Comparison of ENCODE assay signal across 27 cellular contexts in the genomic region with DNA sequence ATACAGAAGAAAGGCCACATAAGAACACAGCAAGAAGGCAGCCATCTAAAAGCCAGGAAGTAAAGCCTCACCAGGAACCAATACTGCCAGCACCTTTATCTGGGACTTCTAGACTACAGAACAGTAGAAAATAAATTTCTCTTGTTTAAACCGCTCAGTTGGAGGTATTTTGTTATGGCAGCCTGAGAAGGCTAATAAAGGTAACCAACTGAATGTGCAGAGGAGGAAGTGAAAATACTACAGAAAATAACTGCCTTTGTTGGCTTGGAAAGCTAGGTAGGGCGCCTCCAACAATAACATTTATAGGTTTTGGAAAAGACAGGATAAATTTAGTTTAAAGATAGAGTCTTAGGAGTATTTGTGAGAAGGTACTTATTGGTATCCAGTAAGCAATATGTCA. TPM values are rescaled to one million over a fixed set of nuclear protein-coding genes. Genes with fewer than 3 reads are reported as not detected.
"Had no signal": no experiment of that assay in that cellular context is flagged by ENCODE, and none has a peak within 500 bp of the region (broad histone marks: within the 10 kb centered on the region; RNA-seq: fewer than 3 reads in every experiment).

No MANE protein-coding gene starts in this region.

- H3K4me3 ChIP-seq: esophagus muscularis mucosa, gastrocnemius medialis, heart right ventricle, prostate gland, right lobe of liver, testis, tibial nerve had no signal

- H3K4me1 ChIP-seq: esophagus muscularis mucosa, gastrocnemius medialis, heart right ventricle, parathyroid adenoma, prostate gland, right lobe of liver, testis, tibial nerve had no signal

- H3K27ac Mint-ChIP-seq: dendritic cell treated with granulocyte-macrophage colony-stimulating factor and Interleukin-4, amounts not matched to agents 40 ng/mL and 50 ng/mL, for 4 days; effector memory CD8-positive, alpha-beta T cell; naive thymus-derived CD4-positive, alpha-beta T cell; stimulated activated memory B cell treated with anti-CD40 and anti-IgM and Interleukin-4, amounts not matched to agents 10 μg/mL and 1 μg/mL and 100 μg/mL, for 72 hours; stimulated activated naive CD8-positive, alpha-beta T cell treated with anti-CD3 and anti-CD28 coated beads, Interleukin-15, amount 100 ng/mL, for 72 hours had no signal

- H3K27ac ChIP-seq: epithelial cell of prostate, esophagus muscularis mucosa, gastrocnemius medialis, heart right ventricle, parathyroid adenoma, prostate gland, right lobe of liver, testis, tibial nerve had no signal

- H3K36me3 Mint-ChIP-seq: naive thymus-derived CD4-positive, alpha-beta T cell; stimulated activated memory B cell treated with anti-CD40 and anti-IgM and Interleukin-4, amounts not matched to agents 10 μg/mL and 1 μg/mL and 100 μg/mL, for 72 hours had no signal

- H2AFZ ChIP-seq: parathyroid adenoma had no signal

- H3K4me1 Mint-ChIP-seq: naive thymus-derived CD4-positive, alpha-beta T cell; nephron progenitor cell; stimulated activated naive CD8-positive, alpha-beta T cell treated with anti-CD3 and anti-CD28 coated beads, Interleukin-15, amount 100 ng/mL, for 72 hours had no signal

- H3K79me2 ChIP-seq: parathyroid adenoma had no signal

- DNase-seq: effector memory CD8-positive, alpha-beta T cell; gastrocnemius medialis; heart right ventricle; hypothalamus; kidney glomerular epithelial cell; mammary epithelial cell; naive thymus-derived CD4-positive, alpha-beta T cell; nephron progenitor cell; retina; right lobe of liver; stimulated activated CD4-positive, alpha-beta T cell treated with anti-CD3 and anti-CD28 coated beads, Interleukin-4, amount 100 ng/mL, for 1 hour; stimulated activated CD8-positive, alpha-beta memory T cell treated with anti-CD3 and anti-CD28 coated beads, Interleukin-4, amount 100 ng/mL, for 48 hours; stimulated activated naive CD8-positive, alpha-beta T cell treated with anti-CD3 and anti-CD28 coated beads, Interleukin-15, amount 100 ng/mL, for 72 hours; testis had no signal

- H3K9me3 ChIP-seq: esophagus muscularis mucosa, gastrocnemius medialis, heart right ventricle, prostate gland, right lobe of liver, testis, tibial nerve had no signal

- H3K9ac ChIP-seq: parathyroid adenoma had no signal

- H3K9me3 Mint-ChIP-seq: nephron progenitor cell; stimulated activated naive CD8-positive, alpha-beta T cell treated with anti-CD3 and anti-CD28 coated beads, Interleukin-15, amount 100 ng/mL, for 72 hours had no signal

- ATAC-seq: effector memory CD8-positive, alpha-beta T cell; gastrocnemius medialis; heart right ventricle; naive thymus-derived CD4-positive, alpha-beta T cell; right lobe of liver; stimulated activated memory B cell treated with anti-CD40 and anti-IgM and Interleukin-4, amounts not matched to agents 10 μg/mL and 1 μg/mL and 100 μg/mL, for 72 hours; stimulated activated naive CD8-positive, alpha-beta T cell treated with anti-CD3 and anti-CD28 coated beads, Interleukin-15, amount 100 ng/mL, for 72 hours had no signal

- H3K27me3 ChIP-seq: esophagus muscularis mucosa, gastrocnemius medialis, heart right ventricle, right lobe of liver, testis, tibial nerve had no signal

- H3K4me3 Mint-ChIP-seq: dendritic cell treated with granulocyte-macrophage colony-stimulating factor and Interleukin-4, amounts not matched to agents 40 ng/mL and 50 ng/mL, for 4 days; effector memory CD8-positive, alpha-beta T cell; naive thymus-derived CD4-positive, alpha-beta T cell; nephron progenitor cell; stimulated activated memory B cell treated with anti-CD40 and anti-IgM and Interleukin-4, amounts not matched to agents 10 μg/mL and 1 μg/mL and 100 μg/mL, for 72 hours; stimulated activated naive CD8-positive, alpha-beta T cell treated with anti-CD3 and anti-CD28 coated beads, Interleukin-15, amount 100 ng/mL, for 72 hours had no signal

- H3K36me3 ChIP-seq: esophagus muscularis mucosa, gastrocnemius medialis, heart right ventricle, prostate gland, right lobe of liver, tibial nerve had no signal

- H3K27me3 Mint-ChIP-seq: dendritic cell treated with granulocyte-macrophage colony-stimulating factor and Interleukin-4, amounts not matched to agents 40 ng/mL and 50 ng/mL, for 4 days; effector memory CD8-positive, alpha-beta T cell; stimulated activated memory B cell treated with anti-CD40 and anti-IgM and Interleukin-4, amounts not matched to agents 10 μg/mL and 1 μg/mL and 100 μg/mL, for 72 hours; stimulated activated naive CD8-positive, alpha-beta T cell treated with anti-CD3 and anti-CD28 coated beads, Interleukin-15, amount 100 ng/mL, for 72 hours had no signal

RNA-seq across cellular contexts. Expression of gene ZBBX, which starts 49.1 kb away (rescaled TPM):
- total RNA-seq: fibroblast of villous mesenchyme; gastrocnemius medialis; liver; mammary epithelial cell; mesenteric fat pad; mononuclear cell; naive thymus-derived CD4-positive, alpha-beta T cell; omental fat pad; right lobe of liver; subcutaneous adipose tissue had no signal
